ENCODE assay signal across 1 cellular context in genomic region chr10:126277177-126277576, GRCh38.
TF ChIP-seq lines count a peak whose summit lies in the region.

No MANE protein-coding gene starts in this region.

TF ChIP-seq in GM23338, 12 proteins besides CTCF, POLR2A, EP300 and RAD21 (continued from another document):
- TF ChIP-seq REST (IDR thresholded peaks at IDR 0.05; ENCODE audit: unreplicated experiment) (no peak), NANOG (IDR thresholded peaks at IDR 0.05; ENCODE audit: borderline replicate concordance) (no peak), JUNB (IDR thresholded peaks at IDR 0.05; ENCODE audit: unreplicated experiment) (no peak), ETS1 (IDR thresholded peaks at IDR 0.05) (no peak), ZNF462 (CRISPR knock-in tag; IDR thresholded peaks at IDR 0.05) (no peak)
TF ChIP-seq in GM23338: peak in this region for 0.
